Comparison of ENCODE assay signal across 16 cellular contexts in genomic region chr18:78293940-78294401, GRCh38.
DNase-seq lines count a peak whose midpoint lies in the region; ATAC-seq and TF ChIP-seq lines count a peak whose summit lies in the region.
"Had no signal": no experiment of that assay in that cellular context is flagged by ENCODE, and none has a peak within 500 bp of the region (broad histone marks: within the 10 kb centered on the region; RNA-seq: fewer than 3 reads in every experiment).

No MANE protein-coding gene starts in this region.

- peak overlapping the region; percentile 27 to 48 for H3K4me3 ChIP-seq in muscle layer of duodenum (ENCODE audit: low read depth in 1 of 2, low read length in 2 of 2)
- H3K4me3 ChIP-seq: adrenal gland had no signal

- no peak overlapping the region for H3K27ac ChIP-seq in muscle layer of duodenum (ENCODE audit: low read length)
- H3K27ac ChIP-seq: adrenal gland had no signal

- DNase-seq in Right ventricle myocardium superior (no peak), cardiac septum (ENCODE audit: low spot score) (no peak), glutamatergic neuron (no peak), glomerular visceral epithelial cell (ENCODE audit: extremely low spot score) (no peak), 8988T (no peak)
- DNase-seq: activated CD4-positive, alpha-beta T cell treated with anti-CD3 and anti-CD28 coated beads for 4 hours; activated T-cell treated with anti-CD3 and anti-CD28 coated beads, Interleukin-2, amount 50 U/mL, for 72 hours; adrenal gland; naive B cell; NCI-H1105; NCI-H446; stimulated activated naive CD4-positive, alpha-beta T cell treated with Interleukin-2 at 50 U/mL for 16 hours had no signal

- TF ChIP-seq CTCF in glutamatergic neuron (IDR thresholded peaks at IDR 0.05; ENCODE audit: partially characterized antibody, unreplicated experiment): no peak

- H3K4me1 Mint-ChIP-seq in glutamatergic neuron (ENCODE audit: low read depth, unreplicated experiment): no peaks in the 10 kb centered on the region
- H3K4me1 Mint-ChIP-seq: naive B cell had no signal

- no peaks in the 10 kb centered on the region for H3K9me3 ChIP-seq in muscle layer of duodenum (ENCODE audit: control insufficient read depth in 1 of 2, low read length in 2 of 2)
- H3K9me3 ChIP-seq: adrenal gland had no signal

- H3K36me3 ChIP-seq in muscle layer of duodenum (ENCODE audit: control insufficient read depth in 1 of 2, insufficient read depth in 2 of 2, low read length in 2 of 2): no peaks in the 10 kb centered on the region
- H3K36me3 ChIP-seq: adrenal gland had no signal

- peak overlapping the region; percentile 43 for H3K4me3 Mint-ChIP-seq in glutamatergic neuron (ENCODE audit: unreplicated experiment)
- H3K4me3 Mint-ChIP-seq: activated T-cell treated with anti-CD3 and anti-CD28 coated beads, Interleukin-2, amount 50 U/mL, for 72 hours; T-helper 1 cell treated with Interleukin-12 subunit alpha and Interleukin-12 subunit beta and Interleukin-4 antibody, amounts not matched to agents 30 μg/mL and 1 μg/mL, for 36 hours had no signal

- H3K27me3 Mint-ChIP-seq in glutamatergic neuron (ENCODE audit: unreplicated experiment): no peaks in the 10 kb centered on the region
- H3K27me3 Mint-ChIP-seq: naive B cell had no signal

- peak; percentile 25 for ATAC-seq in Right ventricle myocardium superior (ENCODE audit: poor library complexity)
- ATAC-seq in GM18519 (IDR thresholded peaks at IDR 0.05; ENCODE audit: low FRiP score, unreplicated experiment): no peak
- no peak for ATAC-seq in HG02938 (IDR thresholded peaks at IDR 0.05; ENCODE audit: unreplicated experiment)
- ATAC-seq: activated T-cell treated with anti-CD3 and anti-CD28 coated beads, Interleukin-2, amount 50 U/mL, for 72 hours had no signal

- no peak overlapping the region for H3K27ac Mint-ChIP-seq in glutamatergic neuron (ENCODE audit: unreplicated experiment)
- H3K27ac Mint-ChIP-seq: activated T-cell treated with anti-CD3 and anti-CD28 coated beads, Interleukin-2, amount 50 U/mL, for 72 hours; naive B cell; T-helper 1 cell treated with Interleukin-12 subunit alpha and Interleukin-12 subunit beta and Interleukin-4 antibody, amounts not matched to agents 30 μg/mL and 1 μg/mL, for 36 hours had no signal

- no peaks in the 10 kb centered on the region for H3K9me3 Mint-ChIP-seq in glutamatergic neuron (ENCODE audit: unreplicated experiment)
- H3K9me3 Mint-ChIP-seq: activated T-cell treated with anti-CD3 and anti-CD28 coated beads, Interleukin-2, amount 50 U/mL, for 72 hours; T-helper 1 cell treated with Interleukin-12 subunit alpha and Interleukin-12 subunit beta and Interleukin-4 antibody, amounts not matched to agents 30 μg/mL and 1 μg/mL, for 36 hours had no signal

- peaks cover 4 to 6% of the 10 kb centered on the region in 2 donors for H3K4me1 ChIP-seq in muscle layer of duodenum (ENCODE audit: control insufficient read depth in 1 of 2, insufficient read depth in 2 of 2, low read length in 2 of 2)
- H3K4me1 ChIP-seq: adrenal gland had no signal

- intact Hi-C loops in Right ventricle myocardium superior (cut with DNase I) (no loop called here), cardiac septum (cut with DNase I) (no loop called here)

- no peaks in the 10 kb centered on the region for H3K36me3 Mint-ChIP-seq in glutamatergic neuron (ENCODE audit: unreplicated experiment)
- H3K36me3 Mint-ChIP-seq: naive B cell had no signal

- H3K27me3 ChIP-seq in muscle layer of duodenum (ENCODE audit: low read depth, low read length): no peaks in the 10 kb centered on the region
- H3K27me3 ChIP-seq: adrenal gland had no signal
